In genomic region chr13:74136089-74136658, GRCh38 we compare ENCODE assay signal across 8 cellular contexts. TPM values are rescaled to one million over a fixed set of nuclear protein-coding genes. Genes with fewer than 3 reads are reported as not detected.
DNase-seq lines count a peak whose midpoint lies in the region; ATAC-seq lines count a peak whose summit lies in the region.

No MANE protein-coding gene starts in this region.

- H3K4me3 ChIP-seq in trophoblast cell (ENCODE audit: low read depth, low read length): peak overlapping the region; percentile 91

- peak overlapping the region; percentile 10 for H2BK120ac ChIP-seq in trophoblast cell (ENCODE audit: insufficient read depth, low read length, poor library complexity)

- H2BK5ac ChIP-seq in trophoblast cell (ENCODE audit: low read depth, low read length, poor library complexity): peak overlapping the region; percentile 10

- DNase-seq in GM04504 (ENCODE audit: low read depth) (peak; percentile 32), NCI-H2171 (lab: John Stamatoyannopoulos, UW) (peak; percentile 21), globus pallidus (ENCODE audit: low spot score) (peak; percentile 13), trophoblast cell (no peak), mesenteric fat pad (ENCODE audit: low spot score) (no peak)
- peak; percentile 13 for DNase-seq in activated T-helper 2 cell treated with anti-CD3 and anti-CD28 coated beads, Interferon-gamma antibody, Interleukin-2, Interleukin-4, amounts not matched to agents 10 μg/mL and 5 μg/mL and 100 μg/mL, durations not matched to agents 14 hours and 24 hours and 36 hours (ENCODE audit: low spot score)

- no peaks in the 10 kb centered on the region for H3K9me3 Mint-ChIP-seq in activated T-helper 2 cell treated with anti-CD3 and anti-CD28 coated beads, Interferon-gamma antibody, Interleukin-2, Interleukin-4, amounts not matched to agents 10 μg/mL and 5 μg/mL and 100 μg/mL, durations not matched to agents 14 hours and 24 hours and 36 hours

- H4K91ac ChIP-seq in trophoblast cell (ENCODE audit: low read depth, low read length): peak overlapping the region; percentile 86

- peak overlapping the region; percentile 80 for H3K14ac ChIP-seq in trophoblast cell (ENCODE audit: low read length)

- peaks cover 7% of the 10 kb centered on the region for H3K79me2 ChIP-seq in trophoblast cell (ENCODE audit: control insufficient read depth, insufficient read depth, low read length, poor library complexity)

- intact Hi-C loops in activated T-helper 2 cell treated with anti-CD3 and anti-CD28 coated beads, Interferon-gamma antibody, Interleukin-2, Interleukin-4, amounts not matched to agents 10 μg/mL and 5 μg/mL and 100 μg/mL, durations not matched to agents 14 hours and 24 hours and 36 hours (cut with micrococcal nuclease): loop anchor here (10.0 kb wide), 2 partner anchors 1189 to 1229 kb away; no protein-coding TSS in a partner anchor

- H3K23ac ChIP-seq in trophoblast cell (ENCODE audit: low read length): no peak overlapping the region

- peak overlapping the region; percentile 84 for H3K4me2 ChIP-seq in trophoblast cell (ENCODE audit: low read length)

- no peaks in the 10 kb centered on the region for H3K36me3 ChIP-seq in trophoblast cell (ENCODE audit: control insufficient read depth in 1 of 2, insufficient read depth in 2 of 2, low read length in 2 of 2)

- peak overlapping the region; percentile 13 for H3K27ac ChIP-seq in trophoblast cell (ENCODE audit: low read depth, low read length)

- H3K9ac ChIP-seq in trophoblast cell (ENCODE audit: low read length): peak overlapping the region; percentile 57

- WGBS in trophoblast cell (ENCODE audit: extremely low coverage, insufficient coverage, insufficient read length): no CpG with 5 or more reads among the region's 27 CpGs

- no peaks in the 10 kb centered on the region for H3K9me3 ChIP-seq in trophoblast cell (ENCODE audit: insufficient read depth, low read depth, low read length)

- H4K12ac ChIP-seq in trophoblast cell (ENCODE audit: low read depth, low read length): peak overlapping the region; percentile 79

- H3K27me3 Mint-ChIP-seq in activated T-helper 2 cell treated with anti-CD3 and anti-CD28 coated beads, Interferon-gamma antibody, Interleukin-2, Interleukin-4, amounts not matched to agents 10 μg/mL and 5 μg/mL and 100 μg/mL, durations not matched to agents 14 hours and 24 hours and 36 hours (ENCODE audit: low read depth): peaks cover 17% of the 10 kb centered on the region

- H3K4me1 Mint-ChIP-seq in activated T-helper 2 cell treated with anti-CD3 and anti-CD28 coated beads, Interferon-gamma antibody, Interleukin-2, Interleukin-4, amounts not matched to agents 10 μg/mL and 5 μg/mL and 100 μg/mL, durations not matched to agents 14 hours and 24 hours and 36 hours (ENCODE audit: low read depth): peaks cover 11% of the 10 kb centered on the region

- H3K4me3 Mint-ChIP-seq in activated T-helper 2 cell treated with anti-CD3 and anti-CD28 coated beads, Interferon-gamma antibody, Interleukin-2, Interleukin-4, amounts not matched to agents 10 μg/mL and 5 μg/mL and 100 μg/mL, durations not matched to agents 14 hours and 24 hours and 36 hours (ENCODE audit: low read depth): no peak overlapping the region

- H3K27ac Mint-ChIP-seq in activated T-helper 2 cell treated with anti-CD3 and anti-CD28 coated beads, Interferon-gamma antibody, Interleukin-2, Interleukin-4, amounts not matched to agents 10 μg/mL and 5 μg/mL and 100 μg/mL, durations not matched to agents 14 hours and 24 hours and 36 hours: no peak overlapping the region

- no peaks in the 10 kb centered on the region for H3K27me3 ChIP-seq in trophoblast cell (ENCODE audit: insufficient read depth, low read length)

- H3K4me1 ChIP-seq in trophoblast cell (ENCODE audit: control insufficient read depth in 1 of 2, insufficient read depth in 2 of 2, low read length in 2 of 2): peaks cover 0 to 9% of the 10 kb centered on the region in 2 experiments

- peaks cover 19% of the 10 kb centered on the region for H3K79me1 ChIP-seq in trophoblast cell (ENCODE audit: low read length)

- H2BK12ac ChIP-seq in trophoblast cell (ENCODE audit: low read length): no peak overlapping the region

- peaks cover 14% of the 10 kb centered on the region for H3K36me3 Mint-ChIP-seq in activated T-helper 2 cell treated with anti-CD3 and anti-CD28 coated beads, Interferon-gamma antibody, Interleukin-2, Interleukin-4, amounts not matched to agents 10 μg/mL and 5 μg/mL and 100 μg/mL, durations not matched to agents 14 hours and 24 hours and 36 hours (ENCODE audit: low read depth)

- no peak overlapping the region for H2AK5ac ChIP-seq in trophoblast cell (ENCODE audit: low read length)

- ATAC-seq in HG02610 (IDR thresholded peaks at IDR 0.05; ENCODE audit: unreplicated experiment) (no peak), HG03045 (IDR thresholded peaks at IDR 0.05; ENCODE audit: unreplicated experiment) (no peak)

- H3K18ac ChIP-seq in trophoblast cell (ENCODE audit: low read length): peak overlapping the region; percentile 89

- H3K4ac ChIP-seq in trophoblast cell (ENCODE audit: low read depth, low read length): no peak overlapping the region

- peak overlapping the region; percentile 82 for H2AFZ ChIP-seq in trophoblast cell (ENCODE audit: insufficient read depth, low read length, poor library complexity)

- H4K8ac ChIP-seq in trophoblast cell (ENCODE audit: low read depth, low read length): peak overlapping the region; percentile 94

RNA-seq across cellular contexts. Expression of gene KLF12, which starts 2.0 kb away (rescaled TPM):
- total RNA-seq in activated T-helper 2 cell treated with anti-CD3 and anti-CD28 coated beads, Interferon-gamma antibody, Interleukin-2, Interleukin-4, amounts not matched to agents 10 μg/mL and 5 μg/mL and 100 μg/mL, durations not matched to agents 14 hours and 24 hours and 36 hours: 23.3 and 23.4 TPM in 2 replicates
- polyA plus RNA-seq in trophoblast cell (2013): 3.2 and 3.8 TPM in 2 replicates
- 4.8 TPM for total RNA-seq in mesenteric fat pad

Comparison
In these comparisons a context has a peak if more than half of its experiments do, and no peak if none do; other contexts are left out.
1. DNase-seq: peak in GM04504 (single experiment), NCI-H2171 (single experiment), activated T-helper 2 cell treated with anti-CD3 and anti-CD28 coated beads, Interferon-gamma antibody, Interleukin-2, Interleukin-4, amounts not matched to agents 10 μg/mL and 5 μg/mL and 100 μg/mL, durations not matched to agents 14 hours and 24 hours and 36 hours (single experiment) and globus pallidus (single experiment); none in trophoblast cell (0 of 2) and mesenteric fat pad (single experiment).